ENCODE assay signal across 8 cellular contexts in genomic region chrX:31423575-31424284, GRCh38.
DNase-seq lines count a peak whose midpoint lies in the region; ATAC-seq and TF ChIP-seq lines count a peak whose summit lies in the region.

No MANE protein-coding gene starts in this region.

- H3K79me2 ChIP-seq in OCI-LY1 (ENCODE audit: insufficient read depth, low read length) (no peaks in the 10 kb centered on the region), neural progenitor cell (ENCODE audit: low read depth) (no peaks in the 10 kb centered on the region)

- no peaks in the 10 kb centered on the region for H3F3A ChIP-seq in OCI-LY1 (ENCODE audit: insufficient read depth, low read length)
- H3F3A ChIP-seq in neural progenitor cell (ENCODE audit: low read depth), result no peaks in the 10 kb centered on the region

- no peak overlapping the region for H2AFZ ChIP-seq in OCI-LY1 (ENCODE audit: low read length)
- H2AFZ ChIP-seq in neural progenitor cell (replicated peaks), result no peak overlapping the region

- H3K4me3 Mint-ChIP-seq in endothelial cell (ENCODE audit: unreplicated experiment) (no peak overlapping the region), neural progenitor cell (no peak overlapping the region)
- H3K4me3 Mint-ChIP-seq in activated naive CD8-positive, alpha-beta T cell treated with anti-CD3 and anti-CD28 coated beads, Interleukin-2, amount 50 U/mL, for 24 hours, result no peak overlapping the region

- no peaks in the 10 kb centered on the region for H3K27me3 ChIP-seq in OCI-LY1 (ENCODE audit: insufficient read depth, low read length)
- no peaks in the 10 kb centered on the region for H3K27me3 ChIP-seq in neural progenitor cell
- no peaks in the 10 kb centered on the region for H3K27me3 ChIP-seq in suprapubic skin

- DNase-seq in COR-L47 (lab: John Stamatoyannopoulos, UW) (peak; percentile 59), GOT3 (lab: John Stamatoyannopoulos, UW) (peak; percentile 2), endothelial cell (ENCODE audit: low spot score) (peak; percentile 21), neural progenitor cell (ENCODE audit: low spot score) (peak; percentile 60), suprapubic skin (ENCODE audit: low spot score in 2 of 2) (no peak)
- DNase-seq in effector CD8-positive, alpha-beta T cell (lab: John Stamatoyannopoulos, UW), result no peak
- no peak for DNase-seq in activated naive CD8-positive, alpha-beta T cell treated with anti-CD3 and anti-CD28 coated beads, Interleukin-2, amount 50 U/mL, for 24 hours

- no peaks in the 10 kb centered on the region for H3K36me3 Mint-ChIP-seq in endothelial cell (ENCODE audit: low read depth, unreplicated experiment)
- H3K36me3 Mint-ChIP-seq in neural progenitor cell, result peaks cover 4% of the 10 kb centered on the region
- no peaks in the 10 kb centered on the region for H3K36me3 Mint-ChIP-seq in activated naive CD8-positive, alpha-beta T cell treated with anti-CD3 and anti-CD28 coated beads, Interleukin-2, amount 50 U/mL, for 24 hours (ENCODE audit: low read depth)

- no peak overlapping the region for H3K4me2 ChIP-seq in OCI-LY1 (ENCODE audit: low read length)
- no peak overlapping the region for H3K4me2 ChIP-seq in neural progenitor cell

- H3K4me1 ChIP-seq in OCI-LY1 (ENCODE audit: insufficient read depth, low read length, severe bottlenecking), result no peaks in the 10 kb centered on the region
- no peaks in the 10 kb centered on the region for H3K4me1 ChIP-seq in neural progenitor cell
- no peaks in the 10 kb centered on the region for H3K4me1 ChIP-seq in suprapubic skin

- H3K27ac Mint-ChIP-seq in endothelial cell (ENCODE audit: unreplicated experiment), result no peak overlapping the region
- H3K27ac Mint-ChIP-seq in neural progenitor cell, result no peak overlapping the region
- no peak overlapping the region for H3K27ac Mint-ChIP-seq in activated naive CD8-positive, alpha-beta T cell treated with anti-CD3 and anti-CD28 coated beads, Interleukin-2, amount 50 U/mL, for 24 hours

- WGBS in suprapubic skin, result 28% methylated on average over 8 of the region's 8 CpGs

- H3K9ac ChIP-seq in OCI-LY1 (ENCODE audit: low read length) (no peak overlapping the region), neural progenitor cell (no peak overlapping the region)

- no peak for TF ChIP-seq POLR2A in suprapubic skin (IDR thresholded peaks at IDR 0.05)

- H3K4me3 ChIP-seq in OCI-LY1 (ENCODE audit: low read depth, low read length, poor library complexity, severe bottlenecking) (no peak overlapping the region), neural progenitor cell (no peak overlapping the region), suprapubic skin (no peak overlapping the region)

- no peaks in the 10 kb centered on the region for H3K27me3 Mint-ChIP-seq in endothelial cell (ENCODE audit: unreplicated experiment)
- H3K27me3 Mint-ChIP-seq in neural progenitor cell (ENCODE audit: insufficient read depth, low read depth), result peaks cover 3% of the 10 kb centered on the region
- H3K27me3 Mint-ChIP-seq in activated naive CD8-positive, alpha-beta T cell treated with anti-CD3 and anti-CD28 coated beads, Interleukin-2, amount 50 U/mL, for 24 hours, result no peaks in the 10 kb centered on the region

- no peak for TF ChIP-seq EP300 in suprapubic skin (IDR thresholded peaks at IDR 0.05)

- no peak for ATAC-seq in activated naive CD8-positive, alpha-beta T cell treated with anti-CD3 and anti-CD28 coated beads, Interleukin-2, amount 50 U/mL, for 24 hours

- no peaks in the 10 kb centered on the region for H3K4me1 Mint-ChIP-seq in endothelial cell (ENCODE audit: unreplicated experiment)
- H3K4me1 Mint-ChIP-seq in neural progenitor cell, result peaks cover 13% of the 10 kb centered on the region
- no peaks in the 10 kb centered on the region for H3K4me1 Mint-ChIP-seq in activated naive CD8-positive, alpha-beta T cell treated with anti-CD3 and anti-CD28 coated beads, Interleukin-2, amount 50 U/mL, for 24 hours

- no peak overlapping the region for H3K27ac ChIP-seq in OCI-LY1 (ENCODE audit: low read depth, low read length, poor library complexity, severe bottlenecking)
- H3K27ac ChIP-seq in neural progenitor cell, result no peak overlapping the region
- no peak overlapping the region for H3K27ac ChIP-seq in suprapubic skin

- H4K20me1 ChIP-seq in OCI-LY1 (ENCODE audit: insufficient read depth, low read length) (no peaks in the 10 kb centered on the region), neural progenitor cell (ENCODE audit: low read depth) (no peaks in the 10 kb centered on the region)

- H3K9me2 ChIP-seq in OCI-LY1 (ENCODE audit: low read depth, low read length), result no peaks in the 10 kb centered on the region

- no peaks in the 10 kb centered on the region for H3K9me3 ChIP-seq in OCI-LY1 (ENCODE audit: low read length)
- H3K9me3 ChIP-seq in neural progenitor cell (ENCODE audit: low read depth), result no peaks in the 10 kb centered on the region
- no peaks in the 10 kb centered on the region for H3K9me3 ChIP-seq in suprapubic skin

- H3K9me3 Mint-ChIP-seq in endothelial cell (ENCODE audit: unreplicated experiment) (no peaks in the 10 kb centered on the region), neural progenitor cell (peaks cover 6% of the 10 kb centered on the region)
- H3K9me3 Mint-ChIP-seq in activated naive CD8-positive, alpha-beta T cell treated with anti-CD3 and anti-CD28 coated beads, Interleukin-2, amount 50 U/mL, for 24 hours, result no peaks in the 10 kb centered on the region

- TF ChIP-seq CTCF in OCI-LY1 (IDR thresholded peaks at IDR 0.05; ENCODE audit: low read length), result peak; percentile 58
- TF ChIP-seq CTCF in endothelial cell (IDR thresholded peaks at IDR 0.05; ENCODE audit: unreplicated experiment), result no peak
- TF ChIP-seq CTCF in neural progenitor cell (IDR thresholded peaks at IDR 0.05), result peak; percentile 55
- TF ChIP-seq CTCF in suprapubic skin (IDR thresholded peaks at IDR 0.05), result no peak

- no peaks in the 10 kb centered on the region for H3K36me3 ChIP-seq in OCI-LY1 (ENCODE audit: insufficient read depth, low read length)
- no peaks in the 10 kb centered on the region for H3K36me3 ChIP-seq in neural progenitor cell
- no peaks in the 10 kb centered on the region for H3K36me3 ChIP-seq in suprapubic skin

Comparison
In these comparisons a context has a peak if more than half of its experiments do, and no peak if none do; other contexts are left out.
1. DNase-seq: peak in COR-L47 (single experiment), GOT3 (single experiment), endothelial cell (single experiment) and neural progenitor cell (single experiment); none in effector CD8-positive, alpha-beta T cell (single experiment), suprapubic skin (0 of 2) and activated naive CD8-positive, alpha-beta T cell treated with anti-CD3 and anti-CD28 coated beads, Interleukin-2, amount 50 U/mL, for 24 hours (single experiment).
2. CTCF ChIP-seq: peak in OCI-LY1 (single experiment) and neural progenitor cell (single experiment); none in endothelial cell (single experiment) and suprapubic skin (0 of 2).